8 cellular contexts compared by ENCODE assay signal in the genomic region with DNA sequence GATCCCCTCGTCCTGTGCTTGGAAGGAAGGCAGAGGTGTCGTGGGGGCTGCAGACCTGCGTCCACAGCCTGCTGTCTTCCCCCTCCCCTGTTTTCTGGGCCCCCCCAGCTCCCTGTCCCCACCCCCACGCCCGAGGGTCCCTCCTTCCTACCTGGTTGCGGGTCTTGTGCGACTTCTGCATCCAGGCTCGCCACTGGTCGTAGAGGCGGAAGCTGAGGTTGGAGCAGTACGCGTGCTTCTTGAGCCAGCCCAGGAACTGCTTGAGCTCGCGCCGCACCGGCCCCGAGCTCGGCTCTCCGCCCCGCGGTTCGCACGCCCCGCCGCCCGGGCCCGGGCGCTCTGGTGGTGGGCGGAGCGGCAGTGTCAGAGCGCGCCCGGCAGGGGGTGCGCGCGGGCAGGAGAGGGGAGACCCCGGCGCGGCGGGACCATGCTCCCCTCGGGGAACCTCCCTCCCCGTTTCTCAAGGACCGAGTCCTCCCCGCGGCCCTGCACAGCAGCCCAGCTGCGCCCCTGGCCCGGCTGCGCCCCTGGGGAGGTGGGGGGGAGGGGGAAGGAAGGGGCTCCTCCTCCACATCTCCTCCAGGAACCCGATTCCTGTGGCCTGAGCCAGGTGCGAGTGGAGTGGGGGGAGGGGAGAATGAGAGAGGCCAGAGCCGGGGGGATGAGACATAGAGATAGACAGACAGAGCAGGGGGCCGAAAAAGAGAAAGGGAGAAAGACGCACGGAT.
DNase-seq lines count a peak whose midpoint lies in the region; ATAC-seq lines count a peak whose summit lies in the region.

No MANE protein-coding gene starts in this region.

- peaks cover 5 to 6% of the 10 kb centered on the region in 2 donors for H3K36me3 ChIP-seq in mucosa of rectum (ENCODE audit: control insufficient read depth in 2 of 2, insufficient read depth in 2 of 2, low read length in 2 of 2)

- peak overlapping the region in 1 of 2 donors; percentile 19 for H3K9ac ChIP-seq in mucosa of rectum (ENCODE audit: low read depth in 1 of 2, low read length in 2 of 2)

- H3K27ac ChIP-seq in mucosa of rectum (ENCODE audit: low read depth in 2 of 2, low read length in 2 of 2) = no peak overlapping the region

- peaks cover 7 to 16% of the 10 kb centered on the region in 2 donors for H3K27me3 ChIP-seq in mucosa of rectum (ENCODE audit: control insufficient read depth in 2 of 2, insufficient read depth in 2 of 2, low read length in 2 of 2)

- H3K9me3 ChIP-seq in mucosa of rectum (ENCODE audit: control insufficient read depth in 2 of 2, low read length in 2 of 2) = no peaks in the 10 kb centered on the region

- H3K4me3 ChIP-seq in mucosa of rectum (ENCODE audit: low read length in 2 of 2) = peak overlapping the region; percentile 4 to 6

- H3K4me1 ChIP-seq in mucosa of rectum (ENCODE audit: control insufficient read depth in 2 of 2, insufficient read depth in 2 of 2, low read length in 2 of 2) = peaks cover 19 to 20% of the 10 kb centered on the region in 2 donors

- ATAC-seq in HG03103 (IDR thresholded peaks at IDR 0.05; ENCODE audit: low read depth, unreplicated experiment) (peak; percentile 48), HG03457 (IDR thresholded peaks at IDR 0.05; ENCODE audit: unreplicated experiment) (no peak)

- DNase-seq in ELR (ENCODE audit: low read depth) = peak; percentile 82
- DNase-seq in NOMO-1 treated with DMSO at 0.1 percent for 48 hours (lab: John Stamatoyannopoulos, UW; ENCODE audit: unreplicated experiment) = peak; percentile 80
- peak; percentile 81 for DNase-seq in activated CD8-positive, alpha-beta memory T cell treated with anti-CD3 and anti-CD28 coated beads, Interleukin-2, amount 50 U/mL, for 4 hours
- DNase-seq in epidermal melanocyte (ENCODE audit: insufficient read length, low spot score) = peak; percentile 83
- peak; percentile 35 to 45 for DNase-seq in stimulated activated CD8-positive, alpha-beta memory T cell treated with anti-CD3 and anti-CD28 coated beads, Interleukin-4, amount 100 ng/mL, for 4 hours (ENCODE audit: low read depth in 2 of 2, low spot score in 1 of 2)
